ENCODE assay signal across 10 cellular contexts in the genomic region with DNA sequence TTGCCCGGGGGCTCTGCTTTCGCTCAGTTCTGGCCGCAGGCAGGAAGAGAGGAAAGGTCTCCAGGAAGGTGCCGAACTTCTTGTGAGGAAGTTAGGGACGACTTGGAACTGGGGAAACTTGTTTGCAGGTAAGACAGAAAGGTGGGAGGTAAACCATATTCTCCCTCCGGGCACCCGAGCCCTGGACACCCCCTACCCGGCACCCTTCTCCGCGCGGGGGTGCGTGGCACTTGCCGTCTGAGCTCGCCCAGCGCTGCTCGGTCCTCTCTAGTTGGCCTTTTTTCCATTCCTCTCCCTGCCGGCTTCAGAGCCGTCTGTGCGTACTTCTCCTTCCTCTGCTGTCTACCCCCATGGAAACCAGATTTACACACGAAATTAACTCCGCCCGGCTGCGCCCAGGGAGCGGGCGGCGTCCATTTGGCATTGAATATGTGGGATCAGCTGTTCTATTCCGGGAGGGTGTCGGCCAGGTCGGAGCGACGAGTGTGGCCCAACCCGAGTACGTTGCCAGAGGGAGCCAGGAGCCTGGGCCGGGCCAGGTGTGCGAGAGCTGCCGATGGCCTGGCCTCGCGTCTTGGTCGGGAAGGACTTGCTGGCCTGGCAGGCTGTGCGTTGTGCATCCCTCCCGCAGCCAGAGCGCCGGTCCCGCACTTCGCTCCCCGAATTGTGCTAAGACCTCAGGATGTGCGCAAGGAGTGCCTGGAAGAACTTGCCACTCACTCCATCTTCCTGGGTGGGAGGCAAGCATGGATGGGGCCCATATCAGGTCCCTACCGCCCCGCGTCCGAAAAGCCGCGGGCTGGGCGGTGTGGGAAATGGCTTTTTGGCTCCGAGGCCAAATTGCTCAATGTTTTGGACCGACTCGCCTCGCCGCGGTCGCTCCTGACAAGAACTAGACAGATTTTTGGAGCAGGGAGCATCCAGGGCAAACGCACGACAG. TPM values are rescaled to one million over a fixed set of nuclear protein-coding genes. Genes with fewer than 3 reads are reported as not detected.
A peak's percentile ranks its signal among the peaks of the same experiment; 100 is the strongest.
DNase-seq lines count a peak whose midpoint lies in the region; ATAC-seq and TF ChIP-seq lines count a peak whose summit lies in the region.
"Had no signal": no experiment of that assay in that cellular context is flagged by ENCODE, and none has a peak within 500 bp of the region (broad histone marks: within the 10 kb centered on the region; RNA-seq: fewer than 3 reads in every experiment).

No MANE protein-coding gene starts in this region.

- peak; percentile 20 for ATAC-seq in aorta (ENCODE audit: low FRiP score)
- no peak for ATAC-seq in HG02798 (IDR thresholded peaks at IDR 0.05; ENCODE audit: poor library complexity, unreplicated experiment)
- ATAC-seq in GM19395 (IDR thresholded peaks at IDR 0.05; ENCODE audit: unreplicated experiment) = no peak

- TF ChIP-seq CTCF in mesothelial cell of epicardium (IDR thresholded peaks at IDR 0.05; ENCODE audit: unreplicated experiment) = no peak

- peak overlapping the region; percentile 79 for H3K27ac Mint-ChIP-seq in mesothelial cell of epicardium

- peaks cover 57% of the 10 kb centered on the region for H3K4me1 Mint-ChIP-seq in mesothelial cell of epicardium

- no peaks in the 10 kb centered on the region for H3K36me3 ChIP-seq in aorta (ENCODE audit: control insufficient read depth in 1 of 2, insufficient read depth in 2 of 2, low read length in 1 of 2)

- H3K27ac ChIP-seq in aorta (ENCODE audit: low read depth in 1 of 2, low read length in 2 of 2) = peak overlapping the region; percentile 43 to 86

- WGBS in aorta, 2 donors = 1% methylated on average over 60 to 63 of the region's 63 CpGs

- intact Hi-C loops in aorta (cut with DNase I) = loop anchor here (5.0 to 10.0 kb wide), 7 partner anchors 528 to 1856 kb away; a partner anchor contains a TSS

- H3K9me3 Mint-ChIP-seq in mesothelial cell of epicardium = no peaks in the 10 kb centered on the region

- H3K27me3 Mint-ChIP-seq in mesothelial cell of epicardium (ENCODE audit: low read depth) = peaks cover 90% of the 10 kb centered on the region

- H3K36me3 Mint-ChIP-seq in mesothelial cell of epicardium = no peaks in the 10 kb centered on the region

- H3K27me3 ChIP-seq in aorta (ENCODE audit: control insufficient read depth in 1 of 2, insufficient read depth in 2 of 2, low read length in 1 of 2) = no peaks in the 10 kb centered on the region

- peak overlapping the region; percentile 80 for H3K4me3 Mint-ChIP-seq in mesothelial cell of epicardium

- peak; percentile 8 for DNase-seq in stimulated activated CD4-positive, alpha-beta T cell treated with anti-CD3 and anti-CD28 coated beads, Interleukin-15, amount 100 ng/mL, for 24 hours
- DNase-seq in stimulated activated CD4-positive, alpha-beta T cell treated with anti-CD3 and anti-CD28 coated beads, Interleukin-1b, Interleukin-23, amount 100 ng/mL, for 48 hours = no peak
- peak; percentile 66 for DNase-seq in ecto neural progenitor cell (ENCODE audit: low spot score)
- DNase-seq in mesothelial cell of epicardium (ENCODE audit: low spot score in 2 of 2, unreplicated experiment in 2 of 2) = no peak
- peak; percentile 70 to 84 for DNase-seq in aorta
- DNase-seq in KG1 (lab: John Stamatoyannopoulos, UW) = no peak
- DNase-seq: activated gamma-delta T cell treated with Interleukin-2 at 50 U/mL for 16 hours, Karpas-422 had no signal

- H3K4me1 ChIP-seq in aorta (ENCODE audit: control insufficient read depth in 1 of 2, insufficient read depth in 2 of 2, low read length in 2 of 2) = no peaks in the 10 kb centered on the region

- peak overlapping the region; percentile 59 to 78 for H3K4me3 ChIP-seq in aorta (ENCODE audit: low read length in 2 of 2)

- H3K9me3 ChIP-seq in aorta (ENCODE audit: control insufficient read depth, low read length) = no peaks in the 10 kb centered on the region

RNA-seq across cellular contexts. Expression of a gene that starts 1.7 kb away (rescaled TPM):
- total RNA-seq in mesothelial cell of epicardium = 94.4 to 105 TPM (median 100 TPM) in 3 replicates
- 100 to 1,000 TPM; 167 to 297 TPM for total RNA-seq in aorta
- polyA plus RNA-seq in aorta = 100 to 1,000 TPM in 1 of 2 donors, 10 to 100 TPM in 1; 14.5 to 109 TPM

Comparison
In these comparisons a context has a peak if more than half of its experiments do, and no peak if none do; other contexts are left out.
1. DNase-seq: peak in stimulated activated CD4-positive, alpha-beta T cell treated with anti-CD3 and anti-CD28 coated beads, Interleukin-15, amount 100 ng/mL, for 24 hours (single experiment), ecto neural progenitor cell (single experiment) and aorta (2 of 2); none in stimulated activated CD4-positive, alpha-beta T cell treated with anti-CD3 and anti-CD28 coated beads, Interleukin-1b, Interleukin-23, amount 100 ng/mL, for 48 hours (single experiment), mesothelial cell of epicardium (0 of 2) and KG1 (single experiment).